ENCODE assay signal across 9 cellular contexts in genomic region chr16:4328580-4329353, GRCh38. TPM values are rescaled to one million over a fixed set of nuclear protein-coding genes. Genes with fewer than 3 reads are reported as not detected.
DNase-seq lines count a peak whose midpoint lies in the region; ATAC-seq and TF ChIP-seq lines count a peak whose summit lies in the region.
"Had no signal": no experiment of that assay in that cellular context is flagged by ENCODE, and none has a peak within 500 bp of the region (broad histone marks: within the 10 kb centered on the region; RNA-seq: fewer than 3 reads in every experiment).

No MANE protein-coding gene starts in this region.

- TF ChIP-seq EP300 in neural cell (conservative IDR thresholded peaks at IDR 0.05; ENCODE audit: poor library complexity, severe bottlenecking): no peak

- no peaks in the 10 kb centered on the region for H3K36me3 ChIP-seq in A673 (ENCODE audit: insufficient read depth, low read length, poor library complexity, severe bottlenecking)
- peaks cover 0 to 12% (median 0%) of the 10 kb centered on the region in 3 donors for H3K36me3 ChIP-seq in esophagus squamous epithelium
- H3K36me3 ChIP-seq in neural cell (ENCODE audit: insufficient read depth, low read length): no peaks in the 10 kb centered on the region

- ATAC-seq in HG03520 (IDR thresholded peaks at IDR 0.05; ENCODE audit: unreplicated experiment) (no peak), GM21367 (IDR thresholded peaks at IDR 0.05; ENCODE audit: unreplicated experiment) (no peak)

- H3K9me3 ChIP-seq in A673 (ENCODE audit: low read depth, low read length, poor library complexity, severe bottlenecking): no peaks in the 10 kb centered on the region
- H3K9me3 ChIP-seq in esophagus squamous epithelium: no peaks in the 10 kb centered on the region
- no peaks in the 10 kb centered on the region for H3K9me3 ChIP-seq in neural cell (ENCODE audit: low read length)

- no peak for DNase-seq in A673 (ENCODE audit: low spot score)
- peak; percentile 29 for DNase-seq in NCI-H69 (lab: John Stamatoyannopoulos, UW)
- DNase-seq in esophagus squamous epithelium (lab: John Stamatoyannopoulos, UW): no peak
- DNase-seq in stimulated activated CD4-positive, alpha-beta T cell treated with anti-CD3 and anti-CD28 coated beads, Interleukin-1b, Interleukin-23, amount 100 ng/mL, for 48 hours: no peak
- DNase-seq in cortex of kidney (lab: John Stamatoyannopoulos, UW): no peak

- peaks cover 15% of the 10 kb centered on the region for H3K4me1 ChIP-seq in A673 (ENCODE audit: insufficient read depth, low read length, poor library complexity, severe bottlenecking)
- H3K4me1 ChIP-seq in esophagus squamous epithelium: peaks cover 35 to 64% (median 42%) of the 10 kb centered on the region in 3 donors

- CTCF ChIA-PET in A673 (lab: Charles Lee): interaction anchor here (0.8 to 1.6 kb wide), 4 partner anchors 11 to 346 kb away, joined by 3 to 6 read pairs (median 3); partner anchors contain the start of gene GLIS2

- BruUV-seq in A673 (replicated peaks; lab: Mats Ljungman, UMichigan): no TSS peak

- H3K27me3 ChIP-seq in A673 (replicated peaks; ENCODE audit: insufficient read depth, low read depth, low read length, poor library complexity): no peaks in the 10 kb centered on the region
- H3K27me3 ChIP-seq in esophagus squamous epithelium: peaks cover 0 to 17% (median 0%) of the 10 kb centered on the region in 4 donors
- no peaks in the 10 kb centered on the region for H3K27me3 ChIP-seq in neural cell (ENCODE audit: insufficient read depth, low read depth, low read length)

- H3K27ac ChIP-seq in A673 (ENCODE audit: low read depth, low read length, poor library complexity, severe bottlenecking) (peak overlapping the region; percentile 64), esophagus squamous epithelium (peak overlapping the region; percentile 53 to 87 (median 68)), neural cell (ENCODE audit: low read length) (peak overlapping the region; percentile 69)
- H3K27ac ChIP-seq: SK-N-MC had no signal

- no peak for TF ChIP-seq POLR2A in esophagus squamous epithelium (IDR thresholded peaks at IDR 0.05)

- no peaks in the 10 kb centered on the region for H3F3A ChIP-seq in neural cell (ENCODE audit: insufficient read depth, low read length, poor library complexity, severe bottlenecking)

- H3K4me2 ChIP-seq in neural cell (ENCODE audit: low read length): peak overlapping the region; percentile 73

- peak overlapping the region; percentile 19 for H2AFZ ChIP-seq in neural cell (ENCODE audit: low read depth, low read length)

- WGBS in esophagus squamous epithelium, 2 donors: 41 to 56% methylated on average over 8 to 9 of the region's 14 CpGs

- intact Hi-C loops in A673 (cut with micrococcal nuclease; ENCODE audit: unreplicated experiment): loop anchor here (2.0 kb wide), 1 partner anchor 40 kb away; no protein-coding TSS in a partner anchor
- intact Hi-C loops in esophagus squamous epithelium (cut with DNase I): no loop called here

- H3K79me2 ChIP-seq in neural cell (replicated peaks; ENCODE audit: insufficient read depth, low read length): peaks cover 56% of the 10 kb centered on the region

- peak overlapping the region; percentile 81 for H3K9ac ChIP-seq in neural cell (ENCODE audit: low read length)

- POLR2A ChIA-PET in A673 (lab: Charles Lee; ENCODE audit: low non-redundant PET): no interaction called here

- no peak for TF ChIP-seq RAD21 in neural cell (conservative IDR thresholded peaks at IDR 0.05)

- TF ChIP-seq CTCF in A673 (conservative IDR thresholded peaks at IDR 0.05; ENCODE audit: low read depth, low read length): no peak
- no peak for TF ChIP-seq CTCF in esophagus squamous epithelium (IDR thresholded peaks at IDR 0.05)
- TF ChIP-seq CTCF in neural cell (IDR thresholded peaks at IDR 0.05; ENCODE audit: poor library complexity, severe bottlenecking): no peak

- H3K9me2 ChIP-seq in neural cell (ENCODE audit: insufficient read depth, low read length): no peaks in the 10 kb centered on the region

- H3K4me3 ChIP-seq in A673 (ENCODE audit: low read depth, low read length, poor library complexity, severe bottlenecking): peak overlapping the region; percentile 47
- H3K4me3 ChIP-seq in esophagus squamous epithelium: peak overlapping the region in 3 of 4 donors; percentile 43 to 74 (median 53)
- peak overlapping the region; percentile 71 for H3K4me3 ChIP-seq in neural cell (ENCODE audit: low read length)
- H3K4me3 ChIP-seq: SK-N-MC had no signal

- no peaks in the 10 kb centered on the region for H4K20me1 ChIP-seq in neural cell (ENCODE audit: insufficient read depth)

TF ChIP-seq in neural cell, 6 proteins besides CTCF, POLR2A, EP300 and RAD21:
- TF ChIP-seq MXI1 (conservative IDR thresholded peaks at IDR 0.05; ENCODE audit: poor library complexity, severe bottlenecking) (no peak), REST (IDR thresholded peaks at IDR 0.05; ENCODE audit: borderline replicate concordance) (no peak), TAF1 (IDR thresholded peaks at IDR 0.05; ENCODE audit: low read depth) (no peak), EZH2 (IDR thresholded peaks at IDR 0.05; ENCODE audit: borderline replicate concordance, insufficient read depth, low read length, poor library complexity, severe bottlenecking) (no peak), POLR2AphosphoS5 (IDR thresholded peaks at IDR 0.05) (no peak), SMC3 (conservative IDR thresholded peaks at IDR 0.05; ENCODE audit: poor library complexity) (no peak)

RNA-seq across cellular contexts. Expression of gene GLIS2, which starts 12.9 kb away (rescaled TPM):
- total RNA-seq in A673 (2021): 10.6 and 15.4 TPM in 2 replicates
- 1 to 10 TPM in 1 of 4 donors, under 1 TPM in 3; 0.30 to 1.7 (median 0.67) TPM for total RNA-seq in esophagus squamous epithelium
- polyA plus RNA-seq in neural cell: 2.6 and 3.2 TPM in 2 replicates
- polyA minus RNA-seq in neural cell: 5.9 and 7.8 TPM in 2 replicates

RNA-seq across cellular contexts. Expression of gene PAM16, which starts 22.4 kb away (rescaled TPM):
- total RNA-seq in A673 (2021) (89.7 and 90.3 TPM in 2 replicates), esophagus squamous epithelium (10 to 100 TPM; 29.5 to 40.8 (median 33.2) TPM)
- 125 and 145 TPM in 2 replicates for polyA plus RNA-seq in neural cell
- 21.2 and 29.5 TPM in 2 replicates for polyA minus RNA-seq in neural cell

RNA-seq across cellular contexts. Expression of gene VASN, which starts 42.9 kb away (rescaled TPM):
- total RNA-seq in A673 (2021) (5.4 and 6.6 TPM in 2 replicates), esophagus squamous epithelium (10 to 100 TPM in 3 of 4 donors, 1 to 10 TPM in 1; 9.2 to 20.2 (median 14.2) TPM)
- polyA plus RNA-seq in neural cell: 0.32 and 0.57 TPM in 2 replicates
- 0.46 and 0.49 TPM in 2 replicates for polyA minus RNA-seq in neural cell

RNA-seq across cellular contexts. Expression of gene TFAP4, which starts 55.9 kb away (rescaled TPM):
- 41.5 and 42.4 TPM in 2 replicates for total RNA-seq in A673 (2021)
- total RNA-seq in esophagus squamous epithelium: 1 to 10 TPM; 5.8 to 9.8 (median 9.3) TPM
- polyA plus RNA-seq in neural cell: 4.4 and 6.3 TPM in 2 replicates
- polyA minus RNA-seq in neural cell: 6.8 and 11.2 TPM in 2 replicates
